ENCODE assay signal across 17 cellular contexts in genomic region chr9:129653819-129654528, GRCh38. TPM values are rescaled to one million over a fixed set of nuclear protein-coding genes. Genes with fewer than 3 reads are reported as not detected.
"Had no signal": no experiment of that assay in that cellular context is flagged by ENCODE, and none has a peak within 500 bp of the region (broad histone marks: within the 10 kb centered on the region; RNA-seq: fewer than 3 reads in every experiment).

No MANE protein-coding gene starts in this region.

- H3K27me3 ChIP-seq: ovary, tibial artery had no signal

- DNase-seq: activated CD4-positive, alpha-beta T cell treated with anti-CD3 and anti-CD28 coated beads, Interleukin-2, amount 10 ng/mL, durations not matched to agents 7 days and 5 days; activated CD8-positive, alpha-beta memory T cell treated with anti-CD3 and anti-CD28 coated beads for 24 hours; activated naive CD4-positive, alpha-beta T cell treated with anti-CD3 and anti-CD28 coated beads, Interleukin-2, amount 10 ng/mL, durations not matched to agents 7 days and 5 days; cortex of kidney; effector memory CD4-positive, alpha-beta T cell; erythroblast; retina; SHP77 treated with DMSO at 0.1 percent for 48 hours; stimulated activated CD4-positive, alpha-beta T cell treated with anti-CD3 and anti-CD28 coated beads, Interleukin-4, amount 100 ng/mL, for 4 hours; stomach; tibial artery had no signal

- H3K4me1 Mint-ChIP-seq: activated CD4-positive, alpha-beta T cell treated with anti-CD3 and anti-CD28 coated beads, Interleukin-2, amount 10 ng/mL, durations not matched to agents 7 days and 5 days; activated naive CD4-positive, alpha-beta T cell treated with anti-CD3 and anti-CD28 coated beads, Interleukin-2, amount 10 ng/mL, durations not matched to agents 7 days and 5 days; activated T-helper 17 cell treated with anti-CD3 and anti-CD28 coated beads, Interleukin-2, amount 50 U/mL, for 72 hours; central memory CD8-positive, alpha-beta T cell had no signal

- H3K9me3 Mint-ChIP-seq: activated CD4-positive, alpha-beta T cell treated with anti-CD3 and anti-CD28 coated beads, Interleukin-2, amount 10 ng/mL, durations not matched to agents 7 days and 5 days; activated naive CD4-positive, alpha-beta T cell treated with anti-CD3 and anti-CD28 coated beads, Interleukin-2, amount 10 ng/mL, durations not matched to agents 7 days and 5 days; activated T-helper 17 cell treated with anti-CD3 and anti-CD28 coated beads, Interleukin-2, amount 50 U/mL, for 72 hours; central memory CD8-positive, alpha-beta T cell had no signal

- H3K36me3 Mint-ChIP-seq: activated naive CD4-positive, alpha-beta T cell treated with anti-CD3 and anti-CD28 coated beads, Interleukin-2, amount 10 ng/mL, durations not matched to agents 7 days and 5 days had no signal

- H3K9me3 ChIP-seq: ovary, stomach, tibial artery had no signal

- H3K4me3 ChIP-seq: ovary, stomach, tibial artery had no signal

- H3K27me3 Mint-ChIP-seq: activated CD4-positive, alpha-beta T cell treated with anti-CD3 and anti-CD28 coated beads, Interleukin-2, amount 10 ng/mL, durations not matched to agents 7 days and 5 days; activated T-helper 17 cell treated with anti-CD3 and anti-CD28 coated beads, Interleukin-2, amount 50 U/mL, for 72 hours; central memory CD8-positive, alpha-beta T cell had no signal

- H3K27ac Mint-ChIP-seq: activated CD4-positive, alpha-beta T cell treated with anti-CD3 and anti-CD28 coated beads, Interleukin-2, amount 10 ng/mL, durations not matched to agents 7 days and 5 days; activated naive CD4-positive, alpha-beta T cell treated with anti-CD3 and anti-CD28 coated beads, Interleukin-2, amount 10 ng/mL, durations not matched to agents 7 days and 5 days; activated T-helper 17 cell treated with anti-CD3 and anti-CD28 coated beads, Interleukin-2, amount 50 U/mL, for 72 hours had no signal

- ATAC-seq: activated T-helper 17 cell treated with anti-CD3 and anti-CD28 coated beads, Interleukin-2, amount 50 U/mL, for 72 hours had no signal

- H3K27ac ChIP-seq: stomach, tibial artery, VCaP had no signal

- H3K4me3 Mint-ChIP-seq: activated CD4-positive, alpha-beta T cell treated with anti-CD3 and anti-CD28 coated beads, Interleukin-2, amount 10 ng/mL, durations not matched to agents 7 days and 5 days; activated naive CD4-positive, alpha-beta T cell treated with anti-CD3 and anti-CD28 coated beads, Interleukin-2, amount 10 ng/mL, durations not matched to agents 7 days and 5 days; activated T-helper 17 cell treated with anti-CD3 and anti-CD28 coated beads, Interleukin-2, amount 50 U/mL, for 72 hours; central memory CD8-positive, alpha-beta T cell had no signal

- H3K36me3 ChIP-seq: ovary, stomach, tibial artery had no signal

RNA-seq across cellular contexts. Expression of gene C9orf50, which starts 33.1 kb away (rescaled TPM):
- total RNA-seq: activated CD4-positive, alpha-beta T cell treated with anti-CD3 and anti-CD28 coated beads, Interleukin-2, amount 10 ng/mL, durations not matched to agents 7 days and 5 days; activated T-helper 17 cell treated with anti-CD3 and anti-CD28 coated beads, Interleukin-2, amount 50 U/mL, for 72 hours; lung microvascular endothelial cell; skeletal muscle tissue; stomach had no signal
